ENCODE assay signal across 12 cellular contexts in the genomic region with DNA sequence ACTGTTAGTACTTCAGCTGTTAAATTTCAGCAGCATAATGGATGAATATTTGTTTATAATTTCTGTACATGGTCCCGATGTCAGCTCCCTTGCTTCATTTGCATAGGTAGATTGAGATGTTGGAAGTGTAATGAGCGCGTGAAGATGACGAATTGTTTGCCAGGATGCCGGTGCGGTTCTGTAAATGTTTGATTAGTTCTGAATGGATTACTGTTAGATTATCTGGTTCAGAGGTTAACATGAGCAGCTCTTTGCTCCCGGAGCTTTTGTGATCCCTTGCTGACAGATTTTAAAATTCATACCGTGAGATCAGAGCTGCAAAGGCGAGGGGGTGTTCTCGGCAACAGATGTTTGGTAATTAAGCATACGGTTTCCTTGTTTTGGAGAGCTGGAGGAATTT.
"Had no signal": no experiment of that assay in that cellular context is flagged by ENCODE, and none has a peak within 500 bp of the region (broad histone marks: within the 10 kb centered on the region; RNA-seq: fewer than 3 reads in every experiment).

No MANE protein-coding gene starts in this region.

- DNase-seq: activated naive CD4-positive, alpha-beta T cell treated with anti-CD3 and anti-CD28 coated beads, Interleukin-2, amount 10 ng/mL, durations not matched to agents 7 days and 5 days; foreskin keratinocyte; left ventricle myocardium superior; mesenchymal stem cell; stimulated activated CD4-positive, alpha-beta T cell treated with anti-CD3 and anti-CD28 coated beads, Interleukin-4, amount 100 ng/mL, for 1 hour; stimulated activated CD8-positive, alpha-beta memory T cell treated with anti-CD3 and anti-CD28 coated beads, Interleukin-4, amount 100 ng/mL, for 48 hours; stimulated activated naive CD8-positive, alpha-beta T cell treated with anti-CD3 and anti-CD28 coated beads, Interleukin-15, amount 100 ng/mL, for 72 hours; testis had no signal

- FAIRE-seq: colon, islet of Langerhans had no signal

- H3K27me3 ChIP-seq: testis had no signal

- H3K27ac Mint-ChIP-seq: activated naive CD4-positive, alpha-beta T cell treated with anti-CD3 and anti-CD28 coated beads, Interleukin-2, amount 10 ng/mL, durations not matched to agents 7 days and 5 days; activated T-helper 2 cell treated with anti-CD3 and anti-CD28 coated beads, Interferon-gamma antibody, Interleukin-2, Interleukin-4, amounts not matched to agents 10 μg/mL and 5 μg/mL and 100 μg/mL, durations not matched to agents 14 hours and 24 hours and 36 hours; stimulated activated naive CD8-positive, alpha-beta T cell treated with anti-CD3 and anti-CD28 coated beads, Interleukin-15, amount 100 ng/mL, for 72 hours had no signal

- H3K4me3 Mint-ChIP-seq: activated naive CD4-positive, alpha-beta T cell treated with anti-CD3 and anti-CD28 coated beads, Interleukin-2, amount 10 ng/mL, durations not matched to agents 7 days and 5 days; nephron; stimulated activated naive CD8-positive, alpha-beta T cell treated with anti-CD3 and anti-CD28 coated beads, Interleukin-15, amount 100 ng/mL, for 72 hours had no signal

- H3K4me1 ChIP-seq: foreskin keratinocyte, testis had no signal

- H3K27ac ChIP-seq: foreskin keratinocyte, testis had no signal

- H3K4me3 ChIP-seq: testis had no signal

- H3K9me3 ChIP-seq: testis had no signal

- H3K4me1 Mint-ChIP-seq: activated naive CD4-positive, alpha-beta T cell treated with anti-CD3 and anti-CD28 coated beads, Interleukin-2, amount 10 ng/mL, durations not matched to agents 7 days and 5 days; stimulated activated naive CD8-positive, alpha-beta T cell treated with anti-CD3 and anti-CD28 coated beads, Interleukin-15, amount 100 ng/mL, for 72 hours had no signal

- H3K36me3 Mint-ChIP-seq: activated naive CD4-positive, alpha-beta T cell treated with anti-CD3 and anti-CD28 coated beads, Interleukin-2, amount 10 ng/mL, durations not matched to agents 7 days and 5 days had no signal

- H3K9me3 Mint-ChIP-seq: activated naive CD4-positive, alpha-beta T cell treated with anti-CD3 and anti-CD28 coated beads, Interleukin-2, amount 10 ng/mL, durations not matched to agents 7 days and 5 days; activated T-helper 2 cell treated with anti-CD3 and anti-CD28 coated beads, Interferon-gamma antibody, Interleukin-2, Interleukin-4, amounts not matched to agents 10 μg/mL and 5 μg/mL and 100 μg/mL, durations not matched to agents 14 hours and 24 hours and 36 hours; nephron; stimulated activated naive CD8-positive, alpha-beta T cell treated with anti-CD3 and anti-CD28 coated beads, Interleukin-15, amount 100 ng/mL, for 72 hours had no signal
